In the genomic region with DNA sequence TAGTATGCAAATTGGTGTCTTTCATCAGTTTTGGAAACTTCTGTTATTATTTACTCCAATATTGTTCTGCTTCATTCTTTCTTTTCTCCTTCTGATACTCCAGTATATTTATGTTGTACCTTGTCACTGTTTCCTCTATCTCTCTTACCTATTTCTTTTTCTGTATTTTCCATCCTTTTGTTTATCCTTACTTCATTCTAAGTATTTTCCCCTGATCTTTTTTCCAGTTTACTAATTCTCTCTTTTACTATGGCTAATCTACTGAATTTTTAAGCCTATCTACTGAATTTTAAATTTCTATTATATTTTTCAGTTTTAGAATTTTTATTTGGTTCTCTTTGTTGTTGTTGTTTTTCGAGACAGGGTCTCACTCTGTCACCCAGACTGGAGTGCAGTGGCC, we compare ENCODE assay signal across 1 cellular context.
TF ChIP-seq lines count a peak whose summit lies in the region.

No MANE protein-coding gene starts in this region.

TF ChIP-seq in K562, 482 proteins besides CTCF, POLR2A, EP300 and RAD21:
- TF ChIP-seq ZC3H8 (IDR thresholded peaks at IDR 0.05), result no peak
- no peak for TF ChIP-seq ZBTB7A (IDR thresholded peaks at IDR 0.05; ENCODE audit: borderline replicate concordance, control insufficient read depth, low read depth, low read length)
- no peak for TF ChIP-seq TCF7L2 (IDR thresholded peaks at IDR 0.05; ENCODE audit: low read depth, low read length)
- TF ChIP-seq ILK (tag; IDR thresholded peaks at IDR 0.05; ENCODE audit: borderline replicate concordance, low read depth), result no peak
- TF ChIP-seq MECOM (CRISPR knock-in tag; IDR thresholded peaks at IDR 0.05), result no peak
- peak; percentile 51; the same call in 1 of the 2 replicates for TF ChIP-seq TRIM28 (IDR thresholded peaks at IDR 0.05)
- peak; percentile 30 for TF ChIP-seq RBM25 (IDR thresholded peaks at IDR 0.05; ENCODE audit: low read depth, low read length, severe bottlenecking)
- TF ChIP-seq CBX3 (IDR thresholded peaks at IDR 0.05; ENCODE audit: borderline replicate concordance in 1 of 2, low read length in 2 of 2), result 0 out of 3 replicates have a peak, but pooled peaks of 1 of the 2 experiments have one; percentile 27
- TF ChIP-seq, protein P1, sequence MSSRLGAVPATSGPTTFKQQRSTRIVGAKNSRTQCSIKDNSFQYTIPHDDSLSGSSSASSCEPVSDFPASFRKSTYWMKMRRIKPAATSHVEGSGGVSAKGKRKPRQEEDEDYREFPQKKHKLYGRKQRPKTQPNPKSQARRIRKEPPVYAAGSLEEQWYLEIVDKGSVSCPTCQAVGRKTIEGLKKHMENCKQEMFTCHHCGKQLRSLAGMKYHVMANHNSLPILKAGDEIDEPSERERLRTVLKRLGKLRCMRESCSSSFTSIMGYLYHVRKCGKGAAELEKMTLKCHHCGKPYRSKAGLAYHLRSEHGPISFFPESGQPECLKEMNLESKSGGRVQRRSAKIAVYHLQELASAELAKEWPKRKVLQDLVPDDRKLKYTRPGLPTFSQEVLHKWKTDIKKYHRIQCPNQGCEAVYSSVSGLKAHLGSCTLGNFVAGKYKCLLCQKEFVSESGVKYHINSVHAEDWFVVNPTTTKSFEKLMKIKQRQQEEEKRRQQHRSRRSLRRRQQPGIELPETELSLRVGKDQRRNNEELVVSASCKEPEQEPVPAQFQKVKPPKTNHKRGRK (tag; IDR thresholded peaks at IDR 0.05), result peak; percentile 25; the same call in 1 of the 2 replicates
- TF ChIP-seq, protein P2, sequence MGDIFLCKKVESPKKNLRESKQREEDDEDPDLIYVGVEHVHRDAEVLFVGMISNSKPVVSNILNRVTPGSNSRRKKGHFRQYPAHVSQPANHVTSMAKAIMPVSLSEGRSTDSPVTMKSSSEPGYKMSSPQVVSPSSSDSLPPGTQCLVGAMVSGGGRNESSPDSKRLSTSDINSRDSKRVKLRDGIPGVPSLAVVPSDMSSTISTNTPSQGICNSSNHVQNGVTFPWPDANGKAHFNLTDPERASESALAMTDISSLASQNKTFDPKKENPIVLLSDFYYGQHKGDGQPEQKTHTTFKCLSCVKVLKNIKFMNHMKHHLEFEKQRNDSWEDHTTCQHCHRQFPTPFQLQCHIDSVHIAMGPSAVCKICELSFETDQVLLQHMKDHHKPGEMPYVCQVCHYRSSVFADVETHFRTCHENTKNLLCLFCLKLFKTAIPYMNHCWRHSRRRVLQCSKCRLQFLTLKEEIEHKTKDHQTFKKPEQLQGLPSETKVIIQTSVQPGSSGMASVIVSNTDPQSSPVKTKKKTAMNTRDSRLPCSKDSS (IDR thresholded peaks at IDR 0.05; ENCODE audit: low read depth, partially characterized antibody), result peak; percentile 26
- no peak for TF ChIP-seq KAT7 (CRISPR knock-in tag; IDR thresholded peaks at IDR 0.05; ENCODE audit: borderline replicate concordance)
